Comparison of ENCODE assay signal across 1 cellular context in genomic region chr11:33692013-33692504, GRCh38.
A peak's percentile ranks its signal among the peaks of the same experiment; 100 is the strongest.
TF ChIP-seq lines count a peak whose summit lies in the region.

No MANE protein-coding gene starts in this region.

TF ChIP-seq in HEK293, 187 proteins besides CTCF, POLR2A, EP300 and RAD21 (continued from another document and continues in another):
- TF ChIP-seq ZNF398 (tag by site-specific recombination; IDR thresholded peaks at IDR 0.05) (no peak), ZBTB10 (tag by site-specific recombination; IDR thresholded peaks at IDR 0.05) (no peak), ZNF155 (tag by site-specific recombination; IDR thresholded peaks at IDR 0.05) (no peak), ZNF544 (tag by site-specific recombination; IDR thresholded peaks at IDR 0.05) (no peak), ZNF394 (tag by site-specific recombination; IDR thresholded peaks at IDR 0.05; ENCODE audit: borderline replicate concordance) (peak; percentile 35; the same call in 1 of the 2 replicates), ZNF416 (tag by site-specific recombination; IDR thresholded peaks at IDR 0.05) (no peak), PRDM6 (tag by site-specific recombination; IDR thresholded peaks at IDR 0.05) (peak; percentile 92), ZNF501 (tag by site-specific recombination; IDR thresholded peaks at IDR 0.05) (0 out of 2 replicates have a peak, but pooled peaks have one; percentile 45), GLIS2 (tag by site-specific recombination; IDR thresholded peaks at IDR 0.05) (no peak), ZNF391 (tag by site-specific recombination; IDR thresholded peaks at IDR 0.05; ENCODE audit: borderline replicate concordance, low read depth) (no peak), ZNF16 (tag by site-specific recombination; IDR thresholded peaks at IDR 0.05; ENCODE audit: low read depth) (no peak), ZNF354C (tag by site-specific recombination; IDR thresholded peaks at IDR 0.05; ENCODE audit: borderline replicate concordance, low read depth) (no peak), ZNF19 (tag by site-specific recombination; IDR thresholded peaks at IDR 0.05; ENCODE audit: low read depth) (no peak), ZNF274 (IDR thresholded peaks at IDR 0.05; ENCODE audit: low read length) (no peak), ZNF274 (tag by site-specific recombination; IDR thresholded peaks at IDR 0.05; ENCODE audit: borderline replicate concordance) (no peak), ZNF610 (tag by site-specific recombination; IDR thresholded peaks at IDR 0.05; ENCODE audit: borderline replicate concordance) (no peak), ZNF654 (tag by site-specific recombination; IDR thresholded peaks at IDR 0.05; ENCODE audit: low read depth) (no peak; the same call in 1 of the 2 replicates), SP3 (tag by site-specific recombination; IDR thresholded peaks at IDR 0.05) (no peak), PRDM1 (tag by site-specific recombination; IDR thresholded peaks at IDR 0.05) (no peak), ZNF623 (tag by site-specific recombination; IDR thresholded peaks at IDR 0.05) (no peak), MZF1 (tag by site-specific recombination; IDR thresholded peaks at IDR 0.05; ENCODE audit: borderline replicate concordance) (no peak), MYNN (tag by site-specific recombination; IDR thresholded peaks at IDR 0.05; ENCODE audit: borderline replicate concordance) (no peak), ZNF658 (tag by site-specific recombination; IDR thresholded peaks at IDR 0.05) (no peak), ZNF776 (tag by site-specific recombination; IDR thresholded peaks at IDR 0.05; ENCODE audit: borderline replicate concordance) (no peak), ZFP69B (tag by site-specific recombination; IDR thresholded peaks at IDR 0.05) (peak; percentile 71; the same call in 1 of the 2 replicates), ZNF184 (tag by site-specific recombination; IDR thresholded peaks at IDR 0.05) (peak; percentile 33; the same call in 1 of the 2 replicates), GLI2 (tag by site-specific recombination; IDR thresholded peaks at IDR 0.05; ENCODE audit: borderline replicate concordance, low read depth) (no peak), ZNF777 (tag by site-specific recombination; IDR thresholded peaks at IDR 0.05; ENCODE audit: borderline replicate concordance) (no peak), ZNF660 (tag by site-specific recombination; IDR thresholded peaks at IDR 0.05) (no peak), REPIN1 (tag by site-specific recombination; IDR thresholded peaks at IDR 0.05; ENCODE audit: low read depth) (no peak), ZNF548 (tag by site-specific recombination; IDR thresholded peaks at IDR 0.05) (no peak), ZNF670 (tag by site-specific recombination; IDR thresholded peaks at IDR 0.05; ENCODE audit: low read depth) (no peak), ZBTB20 (tag by site-specific recombination; IDR thresholded peaks at IDR 0.05) (peak; percentile 59), ZBTB44 (tag by site-specific recombination; IDR thresholded peaks at IDR 0.05) (no peak; the same call in 1 of the 2 replicates), ZNF530 (tag by site-specific recombination; IDR thresholded peaks at IDR 0.05; ENCODE audit: low read depth) (no peak), SP2 (tag by site-specific recombination; IDR thresholded peaks at IDR 0.05) (no peak), ZXDB (tag by site-specific recombination; IDR thresholded peaks at IDR 0.05) (0 out of 2 replicates have a peak, but pooled peaks have one; percentile 48), ZNF510 (tag by site-specific recombination; IDR thresholded peaks at IDR 0.05; ENCODE audit: insufficient replicate concordance) (no peak), ZNF837 (tag by site-specific recombination; IDR thresholded peaks at IDR 0.05) (no peak), ZNF202 (tag by site-specific recombination; IDR thresholded peaks at IDR 0.05; ENCODE audit: borderline replicate concordance) (no peak), ZNF600 (tag by site-specific recombination; IDR thresholded peaks at IDR 0.05) (peak; percentile 51; the same call in 1 of the 2 replicates), ZNF223 (tag by site-specific recombination; IDR thresholded peaks at IDR 0.05) (no peak), ZNF157 (tag by site-specific recombination; IDR thresholded peaks at IDR 0.05) (no peak), ZNF335 (tag by site-specific recombination; conservative IDR thresholded peaks at IDR 0.05) (peak; percentile 60), ZNF768 (tag by site-specific recombination; IDR thresholded peaks at IDR 0.05) (no peak), ZNF266 (tag by site-specific recombination; IDR thresholded peaks at IDR 0.05; ENCODE audit: low read depth) (no peak), PRDM4 (tag by site-specific recombination; IDR thresholded peaks at IDR 0.05) (no peak), YY2 (tag by site-specific recombination; IDR thresholded peaks at IDR 0.05) (no peak), RBAK (tag by site-specific recombination; IDR thresholded peaks at IDR 0.05) (no peak), HOXD13 (CRISPR knock-in tag; IDR thresholded peaks at IDR 0.05; ENCODE audit: borderline replicate concordance) (peak; percentile 60; the same call in 1 of the 2 replicates), SP7 (tag by site-specific recombination; IDR thresholded peaks at IDR 0.05) (peak; percentile 68), OSR2 (tag by site-specific recombination; IDR thresholded peaks at IDR 0.05) (no peak; the same call in 1 of the 2 replicates), ZNF169 (tag by site-specific recombination; IDR thresholded peaks at IDR 0.05) (no peak), SALL2 (tag by site-specific recombination; IDR thresholded peaks at IDR 0.05; ENCODE audit: borderline replicate concordance) (no peak), ZNF248 (tag by site-specific recombination; IDR thresholded peaks at IDR 0.05) (no peak)
- TF ChIP-seq, protein P1, sequence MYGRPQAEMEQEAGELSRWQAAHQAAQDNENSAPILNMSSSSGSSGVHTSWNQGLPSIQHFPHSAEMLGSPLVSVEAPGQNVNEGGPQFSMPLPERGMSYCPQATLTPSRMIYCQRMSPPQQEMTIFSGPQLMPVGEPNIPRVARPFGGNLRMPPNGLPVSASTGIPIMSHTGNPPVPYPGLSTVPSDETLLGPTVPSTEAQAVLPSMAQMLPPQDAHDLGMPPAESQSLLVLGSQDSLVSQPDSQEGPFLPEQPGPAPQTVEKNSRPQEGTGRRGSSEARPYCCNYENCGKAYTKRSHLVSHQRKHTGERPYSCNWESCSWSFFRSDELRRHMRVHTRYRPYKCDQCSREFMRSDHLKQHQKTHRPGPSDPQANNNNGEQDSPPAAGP (tag by site-specific recombination; IDR thresholded peaks at IDR 0.05): peak; percentile 40; the same call in 1 of the 2 replicates
- TF ChIP-seq, protein P2, sequence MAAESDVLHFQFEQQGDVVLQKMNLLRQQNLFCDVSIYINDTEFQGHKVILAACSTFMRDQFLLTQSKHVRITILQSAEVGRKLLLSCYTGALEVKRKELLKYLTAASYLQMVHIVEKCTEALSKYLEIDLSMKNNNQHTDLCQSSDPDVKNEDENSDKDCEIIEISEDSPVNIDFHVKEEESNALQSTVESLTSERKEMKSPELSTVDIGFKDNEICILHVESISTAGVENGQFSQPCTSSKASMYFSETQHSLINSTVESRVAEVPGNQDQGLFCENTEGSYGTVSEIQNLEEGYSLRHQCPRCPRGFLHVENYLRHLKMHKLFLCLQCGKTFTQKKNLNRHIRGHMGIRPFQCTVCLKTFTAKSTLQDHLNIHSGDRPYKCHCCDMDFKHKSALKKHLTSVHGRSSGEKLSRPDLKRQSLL (tag by site-specific recombination; IDR thresholded peaks at IDR 0.05): peak; percentile 96
- TF ChIP-seq, protein P3, sequence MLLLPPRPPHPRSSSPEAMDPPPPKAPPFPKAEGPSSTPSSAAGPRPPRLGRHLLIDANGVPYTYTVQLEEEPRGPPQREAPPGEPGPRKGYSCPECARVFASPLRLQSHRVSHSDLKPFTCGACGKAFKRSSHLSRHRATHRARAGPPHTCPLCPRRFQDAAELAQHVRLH (tag by site-specific recombination; IDR thresholded peaks at IDR 0.05): no peak
- TF ChIP-seq, protein P4, sequence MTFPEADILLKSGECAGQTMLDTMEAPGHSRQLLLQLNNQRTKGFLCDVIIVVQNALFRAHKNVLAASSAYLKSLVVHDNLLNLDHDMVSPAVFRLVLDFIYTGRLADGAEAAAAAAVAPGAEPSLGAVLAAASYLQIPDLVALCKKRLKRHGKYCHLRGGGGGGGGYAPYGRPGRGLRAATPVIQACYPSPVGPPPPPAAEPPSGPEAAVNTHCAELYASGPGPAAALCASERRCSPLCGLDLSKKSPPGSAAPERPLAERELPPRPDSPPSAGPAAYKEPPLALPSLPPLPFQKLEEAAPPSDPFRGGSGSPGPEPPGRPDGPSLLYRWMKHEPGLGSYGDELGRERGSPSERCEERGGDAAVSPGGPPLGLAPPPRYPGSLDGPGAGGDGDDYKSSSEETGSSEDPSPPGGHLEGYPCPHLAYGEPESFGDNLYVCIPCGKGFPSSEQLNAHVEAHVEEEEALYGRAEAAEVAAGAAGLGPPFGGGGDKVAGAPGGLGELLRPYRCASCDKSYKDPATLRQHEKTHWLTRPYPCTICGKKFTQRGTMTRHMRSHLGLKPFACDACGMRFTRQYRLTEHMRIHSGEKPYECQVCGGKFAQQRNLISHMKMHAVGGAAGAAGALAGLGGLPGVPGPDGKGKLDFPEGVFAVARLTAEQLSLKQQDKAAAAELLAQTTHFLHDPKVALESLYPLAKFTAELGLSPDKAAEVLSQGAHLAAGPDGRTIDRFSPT (tag by site-specific recombination; IDR thresholded peaks at IDR 0.05): peak; percentile 63; the same call in 1 of the 2 replicates
